1 cellular context compared by ENCODE assay signal in the genomic region with DNA sequence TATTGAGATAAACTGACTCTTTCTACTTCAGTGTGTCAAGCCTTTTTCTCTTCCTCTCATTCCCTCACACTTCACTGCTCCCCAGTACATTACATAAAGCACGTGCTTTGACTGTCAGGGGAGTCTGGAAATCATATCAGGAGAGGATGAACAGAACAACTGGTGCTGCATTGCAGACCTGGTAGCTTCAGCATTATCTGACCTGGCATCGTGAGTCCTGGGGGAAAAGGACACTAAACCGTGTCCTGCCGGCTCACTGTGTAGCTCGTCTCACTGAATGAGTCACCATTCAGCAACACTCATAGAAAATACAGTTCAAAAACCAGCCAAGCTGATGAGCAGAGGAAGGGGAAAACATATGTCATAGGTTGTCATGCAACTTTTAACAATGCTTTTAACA.
TF ChIP-seq lines count a peak whose summit lies in the region.

No MANE protein-coding gene starts in this region.

TF ChIP-seq in IMR-90, 13 proteins besides CTCF, POLR2A, EP300 and RAD21 (continued from another document):
- no peak for TF ChIP-seq MXI1 (IDR thresholded peaks at IDR 0.05; ENCODE audit: borderline replicate concordance, low read depth, low read length)
- no peak for TF ChIP-seq RCOR1 (IDR thresholded peaks at IDR 0.05; ENCODE audit: insufficient replicate concordance, low read length)
- no peak for TF ChIP-seq NFE2L2 (IDR thresholded peaks at IDR 0.05; ENCODE audit: low read depth, low read length)
- no peak for TF ChIP-seq MAFK (IDR thresholded peaks at IDR 0.05; ENCODE audit: low read depth, low read length)
- TF ChIP-seq SMC3 (IDR thresholded peaks at IDR 0.05; ENCODE audit: low read depth, low read length): no peak
- no peak for TF ChIP-seq FOS (IDR thresholded peaks at IDR 0.05; ENCODE audit: low read depth, low read length)
- TF ChIP-seq CEBPB (IDR thresholded peaks at IDR 0.05; ENCODE audit: low read depth, low read length): no peak
TF ChIP-seq in IMR-90: peak in this region for 0.
